11 cellular contexts compared by ENCODE assay signal in genomic region chr10:26448292-26448691, GRCh38. TPM values are rescaled to one million over a fixed set of nuclear protein-coding genes. Genes with fewer than 3 reads are reported as not detected.
DNase-seq lines count a peak whose midpoint lies in the region; ATAC-seq and TF ChIP-seq lines count a peak whose summit lies in the region.
"Had no signal": no experiment of that assay in that cellular context is flagged by ENCODE, and none has a peak within 500 bp of the region (broad histone marks: within the 10 kb centered on the region; RNA-seq: fewer than 3 reads in every experiment).

No MANE protein-coding gene starts in this region.

- H3K36me3 ChIP-seq in GM06990 (ENCODE audit: control insufficient read depth, insufficient read depth, low read length) = peaks cover under 1% of the 10 kb centered on the region; the same call in 1 of the 2 replicates
- H3K36me3 ChIP-seq: thoracic aorta had no signal

- ATAC-seq in GM19395 (IDR thresholded peaks at IDR 0.05; ENCODE audit: unreplicated experiment) (peak; percentile 43), HG03103 (IDR thresholded peaks at IDR 0.05; ENCODE audit: low read depth, unreplicated experiment) (peak; percentile 37), foreskin keratinocyte (no peak)
- no peak for ATAC-seq in activated naive CD4-positive, alpha-beta T cell treated with anti-CD3 and anti-CD28 coated beads, Interleukin-2, amount 50 U/mL, for 72 hours

- peak overlapping the region; percentile 94 to 98 for H3K27ac Mint-ChIP-seq in activated naive CD4-positive, alpha-beta T cell treated with anti-CD3 and anti-CD28 coated beads, Interleukin-2, amount 50 U/mL, for 72 hours

- peaks cover 0 to 22% of the 10 kb centered on the region in 2 donors for H3K9me3 Mint-ChIP-seq in activated naive CD4-positive, alpha-beta T cell treated with anti-CD3 and anti-CD28 coated beads, Interleukin-2, amount 50 U/mL, for 72 hours

- peak; percentile 28 for TF ChIP-seq CTCF in GM06990 (IDR thresholded peaks at IDR 0.05; ENCODE audit: insufficient read depth, low read length, poor library complexity, severe bottlenecking)
- TF ChIP-seq CTCF in foreskin keratinocyte (conservative IDR thresholded peaks at IDR 0.05) = no peak

- no peaks in the 10 kb centered on the region for H3K4me1 ChIP-seq in foreskin keratinocyte

- H3K27me3 ChIP-seq in GM06990 (replicated peaks; ENCODE audit: control insufficient read depth, insufficient read depth, low read length) (no peaks in the 10 kb centered on the region), foreskin keratinocyte (no peaks in the 10 kb centered on the region)

- no peak overlapping the region for H3K27ac ChIP-seq in foreskin keratinocyte
- H3K27ac ChIP-seq: thoracic aorta had no signal

- H3K4me3 ChIP-seq in GM06990 (replicated peaks; ENCODE audit: low read depth, low read length) = peak overlapping the region; percentile 34
- H3K4me3 ChIP-seq: smooth muscle cell, thoracic aorta had no signal

- DNase-seq in GM06990 (ENCODE audit: extremely low read depth, insufficient read length) = peak; percentile 43
- DNase-seq in activated naive CD4-positive, alpha-beta T cell treated with anti-CD3 and anti-CD28 coated beads, Interleukin-2, amount 50 U/mL, for 72 hours (ENCODE audit: low spot score in 2 of 2) = no peak
- DNase-seq in T1000 (lab: John Stamatoyannopoulos, UW) = no peak
- no peak for DNase-seq in foreskin keratinocyte
- no peak for DNase-seq in HK-2 (ENCODE audit: unreplicated experiment)
- no peak for DNase-seq in COLO668 (lab: John Stamatoyannopoulos, UW; ENCODE audit: unreplicated experiment)

- H3K36me3 Mint-ChIP-seq in activated naive CD4-positive, alpha-beta T cell treated with anti-CD3 and anti-CD28 coated beads, Interleukin-2, amount 50 U/mL, for 72 hours = peaks cover 12 to 47% of the 10 kb centered on the region in 2 donors

RNA-seq across cellular contexts. Expression of gene APBB1IP, which starts 10.2 kb away (rescaled TPM):
- 10 to 100 TPM; 31.1 to 43.1 TPM for total RNA-seq in activated naive CD4-positive, alpha-beta T cell treated with anti-CD3 and anti-CD28 coated beads, Interleukin-2, amount 50 U/mL, for 72 hours
- not detected in 2 replicates for total RNA-seq in foreskin keratinocyte
- polyA plus RNA-seq in foreskin keratinocyte = not detected in 2 replicates
- total RNA-seq: Daoy had no signal

Comparison
In these comparisons a context has a peak if more than half of its experiments do, and no peak if none do; other contexts are left out.
1. ATAC-seq: peak in GM19395 (single experiment) and HG03103 (single experiment); none in activated naive CD4-positive, alpha-beta T cell treated with anti-CD3 and anti-CD28 coated beads, Interleukin-2, amount 50 U/mL, for 72 hours (0 of 2) and foreskin keratinocyte (single experiment).
2. RNA of gene APBB1IP, which starts 10.2 kb away (total RNA-seq): 31.1 to 43.1 TPM in activated naive CD4-positive, alpha-beta T cell treated with anti-CD3 and anti-CD28 coated beads, Interleukin-2, amount 50 U/mL, for 72 hours; not detected in foreskin keratinocyte; every median in the first group is over 10 times any median in the second.